2 cellular contexts compared by ENCODE assay signal in genomic region chr1:26844797-26845196, GRCh38. TPM values are rescaled to one million over a fixed set of nuclear protein-coding genes. Genes with fewer than 3 reads are reported as not detected.
"Had no signal": no experiment of that assay in that cellular context is flagged by ENCODE, and none has a peak within 500 bp of the region (broad histone marks: within the 10 kb centered on the region; RNA-seq: fewer than 3 reads in every experiment).

No MANE protein-coding gene starts in this region.

RNA-seq across cellular contexts. Expression of gene SFN, which starts 18.2 kb away (rescaled TPM):
- total RNA-seq: LHCN-M2, Right ventricle myocardium superior had no signal
